Comparison of ENCODE assay signal across 4 cellular contexts in genomic region chr11:119017377-119017776, GRCh38. TPM values are rescaled to one million over a fixed set of nuclear protein-coding genes. Genes with fewer than 3 reads are reported as not detected.
DNase-seq lines count a peak whose midpoint lies in the region; ATAC-seq and TF ChIP-seq lines count a peak whose summit lies in the region.
"Not testable (repeated sequence)": the region's sequence is repeated elsewhere in the genome, so short reads cannot be mapped to it uniquely, and the experiment has no call there.

No MANE protein-coding gene starts in this region.

- H3K27ac Mint-ChIP-seq in activated naive CD8-positive, alpha-beta T cell treated with anti-CD3 and anti-CD28 coated beads, Interleukin-2, amount 50 U/mL, for 24 hours, result peak overlapping the region; percentile 99

- peaks cover 58% of the 10 kb centered on the region for H3K79me2 ChIP-seq in smooth muscle cell (ENCODE audit: low read depth)

- H4K20me1 ChIP-seq in smooth muscle cell (ENCODE audit: low read depth), result peaks cover 39% of the 10 kb centered on the region

- H3K27ac ChIP-seq in HEK293 (ENCODE audit: extremely low read depth, low read depth, low read length), result peak overlapping the region; percentile 79; the same call in 1 of the 2 replicates
- H3K27ac ChIP-seq in smooth muscle cell (ENCODE audit: low read depth), result peak overlapping the region; percentile 81

- not testable (repeated sequence) for H3K9me3 Mint-ChIP-seq in activated naive CD8-positive, alpha-beta T cell treated with anti-CD3 and anti-CD28 coated beads, Interleukin-2, amount 50 U/mL, for 24 hours

- WGBS in smooth muscle cell (ENCODE audit: low lambda C conversion rate), result 11% methylated on average over 10 of the region's 10 CpGs

- H3K4me3 Mint-ChIP-seq in activated naive CD8-positive, alpha-beta T cell treated with anti-CD3 and anti-CD28 coated beads, Interleukin-2, amount 50 U/mL, for 24 hours, result peak overlapping the region; percentile 99

- POLR2A ChIA-PET in HEK293 (lab: Yijun Ruan, JAX), result interaction anchor here (0.7 to 2.9 kb wide), 6 partner anchors 10 to 225 kb away, joined by 3 to 10 read pairs (median 6); partner anchors contain the start of genes CENATAC and DPAGT1

- peaks cover 31% of the 10 kb centered on the region for H3F3A ChIP-seq in smooth muscle cell (ENCODE audit: low read depth)

- H3K9me3 ChIP-seq in HEK293 (ENCODE audit: control insufficient read depth, insufficient read depth, low read depth, low read length); iPS-15b (ENCODE audit: control insufficient read depth, insufficient read depth, low read length); smooth muscle cell (replicated peaks; ENCODE audit: low read depth): not testable (repeated sequence)

- not testable (repeated sequence) for ATAC-seq in activated naive CD8-positive, alpha-beta T cell treated with anti-CD3 and anti-CD28 coated beads, Interleukin-2, amount 50 U/mL, for 24 hours

- H3K9ac ChIP-seq in iPS-15b (ENCODE audit: low read depth, low read length) (peak overlapping the region; percentile 99), smooth muscle cell (ENCODE audit: low read depth) (peak overlapping the region; percentile 80)

- H3K27me3 ChIP-seq in iPS-15b (ENCODE audit: control insufficient read depth, insufficient read depth, low read length); smooth muscle cell (ENCODE audit: low read depth): not testable (repeated sequence)

- peak overlapping the region; percentile 63 for H3K4me3 ChIP-seq in HEK293 (ENCODE audit: low read depth, low read length)
- peak overlapping the region; percentile 99 for H3K4me3 ChIP-seq in iPS-15b (ENCODE audit: low read depth, low read length)
- H3K4me3 ChIP-seq in smooth muscle cell, result peak overlapping the region; percentile 96

- peaks cover 68% of the 10 kb centered on the region for H3K4me1 Mint-ChIP-seq in activated naive CD8-positive, alpha-beta T cell treated with anti-CD3 and anti-CD28 coated beads, Interleukin-2, amount 50 U/mL, for 24 hours

- not testable (repeated sequence) for TF ChIP-seq CTCF in HEK293 (tag by site-specific recombination; IDR thresholded peaks at IDR 0.05); smooth muscle cell (IDR thresholded peaks at IDR 0.05; ENCODE audit: borderline replicate concordance, insufficient read depth, poor library complexity, severe bottlenecking)

- peaks cover 77% of the 10 kb centered on the region for H3K36me3 Mint-ChIP-seq in activated naive CD8-positive, alpha-beta T cell treated with anti-CD3 and anti-CD28 coated beads, Interleukin-2, amount 50 U/mL, for 24 hours (ENCODE audit: low read depth)

- H2AFZ ChIP-seq in smooth muscle cell (ENCODE audit: low read depth), result peak overlapping the region; percentile 96

- CTCF ChIA-PET in HEK293 (lab: Yijun Ruan, JAX), result interaction anchor here (0.7 kb wide), 1 partner anchor 149 kb away, joined by 4 read pairs; no protein-coding TSS in a partner anchor

- DNase-seq in activated naive CD8-positive, alpha-beta T cell treated with anti-CD3 and anti-CD28 coated beads, Interleukin-2, amount 50 U/mL, for 24 hours; smooth muscle cell (lab: John Stamatoyannopoulos, UW; ENCODE audit: unreplicated experiment): not testable (repeated sequence)

- H3K27me3 Mint-ChIP-seq in activated naive CD8-positive, alpha-beta T cell treated with anti-CD3 and anti-CD28 coated beads, Interleukin-2, amount 50 U/mL, for 24 hours, result not testable (repeated sequence)

- H3K4me2 ChIP-seq in smooth muscle cell, result peak overlapping the region; percentile 98

- H3K36me3 ChIP-seq in HEK293 (ENCODE audit: control insufficient read depth in 2 of 2, insufficient read depth in 1 of 2, low read length in 2 of 2) (peaks cover 12 to 66% of the 10 kb centered on the region in 2 experiments; a peak in 2 of 3 replicates), iPS-15b (ENCODE audit: control insufficient read depth, insufficient read depth, low read length) (peaks cover 43% of the 10 kb centered on the region)
- not testable (repeated sequence) for H3K36me3 ChIP-seq in smooth muscle cell (ENCODE audit: low read depth)

- H3K4me1 ChIP-seq in HEK293 (ENCODE audit: control insufficient read depth, insufficient read depth, low read length); iPS-15b (ENCODE audit: control insufficient read depth, insufficient read depth, low read length): not testable (repeated sequence)
- H3K4me1 ChIP-seq in smooth muscle cell (ENCODE audit: low read depth), result peaks cover 21% of the 10 kb centered on the region

RNA-seq across cellular contexts. Expression of gene RPS25, which starts 0.8 kb away (rescaled TPM):
- total RNA-seq in smooth muscle cell, result 1,510 and 1,616 TPM in 2 replicates
- 975 and 1,078 TPM in 2 replicates for polyA plus RNA-seq in smooth muscle cell

RNA-seq across cellular contexts. Expression of gene TRAPPC4, which starts 1.2 kb away (rescaled TPM):
- 55.2 and 103 TPM in 2 replicates for total RNA-seq in smooth muscle cell
- polyA plus RNA-seq in smooth muscle cell, result 157 and 168 TPM in 2 replicates

RNA-seq across cellular contexts. Expression of gene SLC37A4, which starts 13.3 kb away (rescaled TPM):
- total RNA-seq in smooth muscle cell, result 17.5 and 22.3 TPM in 2 replicates
- 22.8 and 28.9 TPM in 2 replicates for polyA plus RNA-seq in smooth muscle cell

RNA-seq across cellular contexts. Expression of gene CENATAC, which starts 19.4 kb away (rescaled TPM):
- total RNA-seq in smooth muscle cell, result 14.9 and 17.8 TPM in 2 replicates
- 5.3 and 20.9 TPM in 2 replicates for polyA plus RNA-seq in smooth muscle cell

RNA-seq across cellular contexts. Expression of gene HYOU1, which starts 39.6 kb away (rescaled TPM):
- 98.1 and 122 TPM in 2 replicates for total RNA-seq in smooth muscle cell
- 79.8 and 90.4 TPM in 2 replicates for polyA plus RNA-seq in smooth muscle cell
